1 cellular context compared by ENCODE assay signal in the genomic region with DNA sequence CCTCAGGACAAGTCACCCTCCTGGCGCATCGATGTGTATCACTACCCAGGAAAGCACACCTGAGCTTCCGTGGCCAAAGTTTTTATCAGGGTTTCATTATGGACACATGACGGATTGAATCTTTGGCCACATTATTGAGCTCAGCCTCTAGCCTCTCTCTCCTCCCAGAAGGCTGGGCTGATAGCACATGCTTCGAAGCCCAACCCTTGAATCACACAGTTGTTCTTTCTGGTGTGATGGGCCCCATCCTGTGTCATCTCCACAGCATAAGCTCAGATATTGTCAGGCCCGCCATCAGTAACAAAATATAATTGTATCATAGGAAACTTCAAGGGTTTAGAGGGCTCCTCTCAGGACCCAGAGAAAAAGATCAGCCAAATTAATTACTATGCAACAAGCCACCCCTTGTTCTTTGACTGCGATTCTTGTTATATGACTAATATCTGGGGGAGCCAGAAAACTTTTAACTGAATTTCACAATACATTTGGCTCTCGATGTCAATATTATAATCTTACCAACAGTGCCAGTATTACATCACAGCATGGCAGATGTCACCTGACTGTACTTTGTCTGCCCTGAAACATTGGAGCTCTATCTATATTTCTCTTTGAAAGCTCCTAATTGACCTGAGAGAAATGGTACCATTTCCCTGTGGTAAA. TPM values are rescaled to one million over a fixed set of nuclear protein-coding genes. Genes with fewer than 3 reads are reported as not detected.
"Had no signal": no experiment of that assay in that cellular context is flagged by ENCODE, and none has a peak within 500 bp of the region (broad histone marks: within the 10 kb centered on the region; RNA-seq: fewer than 3 reads in every experiment).

No MANE protein-coding gene starts in this region.

RNA-seq across cellular contexts. Expression of a gene that starts 48.8 kb away (rescaled TPM):
- polyA plus RNA-seq: cardiac muscle cell had no signal
